ENCODE assay signal across 17 cellular contexts in the genomic region with DNA sequence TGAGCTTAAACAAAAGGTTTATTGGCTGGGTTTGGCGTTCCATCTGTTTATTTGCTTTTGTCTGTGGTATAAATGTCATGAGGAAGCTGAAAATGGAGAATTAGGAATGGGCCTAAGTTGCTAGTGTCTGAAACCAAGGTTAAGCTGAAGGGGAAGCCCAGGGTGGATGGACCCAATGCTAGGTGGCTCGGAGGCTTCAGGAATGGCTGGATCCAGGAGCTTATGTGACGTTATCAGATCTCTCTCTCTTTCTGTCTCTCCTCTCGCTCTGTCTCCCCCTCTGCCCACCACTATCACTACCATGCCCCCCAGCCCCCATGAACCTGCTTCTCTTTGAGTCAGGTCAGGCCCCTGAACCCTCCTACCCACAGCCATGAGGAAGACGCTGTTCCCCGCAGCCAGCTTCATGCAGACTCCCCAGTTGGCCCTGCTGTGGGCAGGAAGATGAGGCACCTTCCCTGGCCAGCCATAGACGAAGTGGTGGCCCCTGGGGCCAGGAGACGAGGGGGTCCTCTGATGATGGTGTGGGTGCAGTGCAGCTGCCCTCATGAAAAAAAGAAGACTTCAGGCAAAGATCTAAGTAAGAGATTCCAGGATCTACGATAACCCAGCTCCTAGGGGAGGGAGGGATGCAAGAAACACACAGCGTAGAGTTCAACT.
"Had no signal": no experiment of that assay in that cellular context is flagged by ENCODE, and none has a peak within 500 bp of the region (broad histone marks: within the 10 kb centered on the region; RNA-seq: fewer than 3 reads in every experiment).

No MANE protein-coding gene starts in this region.

- H3K27ac ChIP-seq: epithelial cell of prostate, gastrocnemius medialis, heart left ventricle, neutrophil, right atrium auricular region, skin epidermis had no signal

- H3K9me3 Mint-ChIP-seq: activated T-cell treated with anti-CD3 and anti-CD28 coated beads, Interleukin-2, amount 50 U/mL, for 24 hours had no signal

- H3K36me3 ChIP-seq: gastrocnemius medialis, heart left ventricle, neutrophil, right atrium auricular region had no signal

- H3K4me3 Mint-ChIP-seq: activated T-cell treated with anti-CD3 and anti-CD28 coated beads, Interleukin-2, amount 50 U/mL, for 24 hours had no signal

- H3K9me3 ChIP-seq: gastrocnemius medialis, heart left ventricle, neutrophil, right atrium auricular region had no signal

- DNase-seq: activated effector memory CD4-positive, alpha-beta T cell treated with Interleukin-2 at 50 U/mL for 16 hours; activated T-cell treated with anti-CD3 and anti-CD28 coated beads, Interleukin-2, amount 50 U/mL, for 24 hours; anterior cingulate cortex; cerebellar nuclear complex; gastrocnemius medialis; stimulated activated CD4-positive, alpha-beta T cell treated with anti-CD3 and anti-CD28 coated beads, Interleukin-15, amount 100 ng/mL, for 24 hours; stimulated activated CD4-positive, alpha-beta T cell treated with anti-CD3 and anti-CD28 coated beads, Interleukin-4, amount 100 ng/mL, for 1 hour; stimulated activated naive CD4-positive, alpha-beta T cell; SW 1271; T-helper 9 cell; trophoblast cell had no signal

- H3K4me1 ChIP-seq: gastrocnemius medialis had no signal

- ATAC-seq: gastrocnemius medialis had no signal

- H3K4me3 ChIP-seq: gastrocnemius medialis, heart left ventricle, lung, right atrium auricular region, skin epidermis had no signal

- H3K27ac Mint-ChIP-seq: activated T-cell treated with anti-CD3 and anti-CD28 coated beads, Interleukin-2, amount 50 U/mL, for 24 hours had no signal
